In genomic region chr4:169243808-169244207, GRCh38 we compare ENCODE assay signal across 14 cellular contexts. TPM values are rescaled to one million over a fixed set of nuclear protein-coding genes. Genes with fewer than 3 reads are reported as not detected.
A peak's percentile ranks its signal among the peaks of the same experiment; 100 is the strongest.
DNase-seq lines count a peak whose midpoint lies in the region; ATAC-seq, FAIRE-seq and TF ChIP-seq lines count a peak whose summit lies in the region.
"Had no signal": no experiment of that assay in that cellular context is flagged by ENCODE, and none has a peak within 500 bp of the region (broad histone marks: within the 10 kb centered on the region; RNA-seq: fewer than 3 reads in every experiment).

No MANE protein-coding gene starts in this region.

- H4K20me1 ChIP-seq in mammary epithelial cell (ENCODE audit: insufficient read depth, low read length) (no peaks in the 10 kb centered on the region), keratinocyte (ENCODE audit: control insufficient read depth, extremely low read depth, insufficient read depth, low read length) (no peaks in the 10 kb centered on the region)

- H3K4me3 Mint-ChIP-seq in type B pancreatic cell: peak overlapping the region; percentile 19

- H3K27me3 ChIP-seq in mammary epithelial cell (ENCODE audit: insufficient read depth, low read length) (no peaks in the 10 kb centered on the region), keratinocyte (ENCODE audit: control insufficient read depth, extremely low read depth, insufficient read depth, low read length) (no peaks in the 10 kb centered on the region)
- H3K27me3 ChIP-seq: transverse colon had no signal

- no peaks in the 10 kb centered on the region for H3K9me3 Mint-ChIP-seq in type B pancreatic cell

- CTCF ChIA-PET in mammary epithelial cell (lab: Charles Lee; ENCODE audit: low non-redundant PET): no interaction called here

- peaks cover 21% of the 10 kb centered on the region for H3K4me1 ChIP-seq in mammary epithelial cell (ENCODE audit: insufficient read depth, low read length)
- H3K4me1 ChIP-seq in keratinocyte (ENCODE audit: control insufficient read depth, extremely low read depth, insufficient read depth, low read length): peaks cover 21% of the 10 kb centered on the region

- intact Hi-C loops in mammary epithelial cell (cut with micrococcal nuclease): no loop called here

- no peak overlapping the region for H2AFZ ChIP-seq in mammary epithelial cell (ENCODE audit: low read depth, low read length)
- no peak overlapping the region for H2AFZ ChIP-seq in keratinocyte (ENCODE audit: control insufficient read depth, low read length)

- no peak overlapping the region for H3K27ac Mint-ChIP-seq in type B pancreatic cell

- peak overlapping the region; percentile 56 for H3K27ac ChIP-seq in mammary epithelial cell (ENCODE audit: insufficient read depth, low read depth, low read length)
- peak overlapping the region; percentile 38 for H3K27ac ChIP-seq in keratinocyte (ENCODE audit: control insufficient read depth, insufficient read depth, low read length)
- H3K27ac ChIP-seq: transverse colon had no signal

- dilution Hi-C loops in mammary epithelial cell (cut with HindIII; ENCODE audit: low sequenced_read_pairs) (no loop called here), keratinocyte (cut with MboI; ENCODE audit: extremely low pct_ligation_motif_present, low sequenced_read_pairs) (no loop called here)

- H3K79me2 ChIP-seq in mammary epithelial cell (ENCODE audit: insufficient read depth, low read length) (peaks cover 96% of the 10 kb centered on the region), keratinocyte (ENCODE audit: control insufficient read depth, insufficient read depth, low read length) (peaks cover 92% of the 10 kb centered on the region)

- TF ChIP-seq CTCF in mammary epithelial cell (conservative IDR thresholded peaks at IDR 0.05 in 1 of 2, IDR thresholded peaks at IDR 0.05 in 1 of 2; ENCODE audit: extremely low read depth in 1 of 2, insufficient read depth in 1 of 2, low read depth in 1 of 2, low read length in 2 of 2) (no peak), keratinocyte (optimal IDR thresholded peaks at IDR 0.05 in 1 of 3, IDR thresholded peaks at IDR 0.05 in 1 of 3, conservative IDR thresholded peaks at IDR 0.05 in 1 of 3; ENCODE audit: extremely low read depth in 1 of 3, insufficient read depth in 2 of 3, low read length in 3 of 3) (no peak), type B pancreatic cell (conservative IDR thresholded peaks at IDR 0.05) (no peak)

- no peak overlapping the region for H3K9ac ChIP-seq in mammary epithelial cell (ENCODE audit: insufficient read depth, low read length)
- H3K9ac ChIP-seq in keratinocyte (ENCODE audit: control insufficient read depth, extremely low read depth, insufficient read depth, low read length): no peak overlapping the region

- H3K4me1 Mint-ChIP-seq in type B pancreatic cell (ENCODE audit: unreplicated experiment): peaks cover 52% of the 10 kb centered on the region

- H3K9me3 ChIP-seq in mammary epithelial cell (replicated peaks; ENCODE audit: insufficient read depth, low read length): no peaks in the 10 kb centered on the region
- H3K9me3 ChIP-seq in keratinocyte (ENCODE audit: control insufficient read depth, low read depth, low read length): no peaks in the 10 kb centered on the region
- H3K9me3 ChIP-seq: transverse colon had no signal

- peaks cover 13% of the 10 kb centered on the region for H3K36me3 Mint-ChIP-seq in type B pancreatic cell

- in situ Hi-C loops in mammary epithelial cell (cut with MboI; ENCODE audit: low sequenced_read_pairs in 2 of 2): no loop called here

- H3K9me1 ChIP-seq in keratinocyte (ENCODE audit: control insufficient read depth, extremely low read depth, insufficient read depth, low read length): no peaks in the 10 kb centered on the region

- H3K36me3 ChIP-seq in mammary epithelial cell (ENCODE audit: insufficient read depth, low read length) (peaks cover 3% of the 10 kb centered on the region), keratinocyte (ENCODE audit: control insufficient read depth in 2 of 2, extremely low read depth in 1 of 2, insufficient read depth in 2 of 2, low read length in 2 of 2) (peaks cover 0 to 3% of the 10 kb centered on the region in 2 experiments)
- H3K36me3 ChIP-seq: transverse colon had no signal

- no peak for ATAC-seq in HG03442 (IDR thresholded peaks at IDR 0.05; ENCODE audit: unreplicated experiment)

- H3K4me2 ChIP-seq in mammary epithelial cell (ENCODE audit: insufficient read depth, low read depth, low read length): peak overlapping the region; percentile 68
- H3K4me2 ChIP-seq in keratinocyte (ENCODE audit: control insufficient read depth, extremely low read depth, insufficient read depth, low read depth, low read length): peak overlapping the region; percentile 61

- peak; percentile 17 for DNase-seq in DMS53 (lab: John Stamatoyannopoulos, UW)
- no peak for DNase-seq in DMS53 treated with DMSO at 0.1 percent for 48 hours (lab: John Stamatoyannopoulos, UW; ENCODE audit: unreplicated experiment)
- DNase-seq in mammary epithelial cell: peak; percentile 68
- DNase-seq in keratinocyte (ENCODE audit: low read depth, low spot score): no peak
- no peak for DNase-seq in type B pancreatic cell (ENCODE audit: extremely low spot score, unreplicated experiment)
- no peak for DNase-seq in ureter (ENCODE audit: low spot score)
- no peak for DNase-seq in NCI-H1417 treated with DMSO at 0.1 percent for 48 hours (lab: John Stamatoyannopoulos, UW)
- DNase-seq: 8988T; activated CD4-positive, alpha-beta T cell treated with anti-CD3 and anti-CD28 coated beads for 1 hour; activated effector memory CD4-positive, alpha-beta T cell treated with anti-CD3 and anti-CD28 coated beads, Interleukin-2, amount 50 U/mL, for 16 hours; SHP77; transverse colon had no signal

- no peaks in the 10 kb centered on the region for H3K27me3 Mint-ChIP-seq in type B pancreatic cell

- no peak overlapping the region for H3K4me3 ChIP-seq in mammary epithelial cell (replicated peaks in 1 of 3; ENCODE audit: insufficient read depth in 1 of 3, low read depth in 2 of 3, low read length in 3 of 3)
- H3K4me3 ChIP-seq in keratinocyte (ENCODE audit: control insufficient read depth in 2 of 3, extremely low read depth in 1 of 3, insufficient read depth in 2 of 3, low read depth in 1 of 3, low read length in 3 of 3): peak overlapping the region in 1 of 3 experiments; percentile 31
- H3K4me3 ChIP-seq: transverse colon had no signal

- no TSS peak for BruUV-seq in mammary epithelial cell (replicated peaks; lab: Mats Ljungman, UMichigan)

- FAIRE-seq in keratinocyte (lab: Jason Lieb, UNC): peak; percentile 69

RNA-seq across cellular contexts. Expression of gene SH3RF1, which starts 26.9 kb away (rescaled TPM):
- total RNA-seq in mammary epithelial cell (10 to 100 TPM; 30.8 to 38.2 TPM), type B pancreatic cell (ENCODE audit: low replicate concordance) (18.8 and 21.6 TPM in 2 replicates), ureter (33.2 TPM)
- polyA plus RNA-seq in mammary epithelial cell (16.6 TPM), keratinocyte (4.6 to 16.8 TPM (median 9.5 TPM) in 3 replicates)
- polyA minus RNA-seq in mammary epithelial cell (79.5 TPM), keratinocyte (38.4 to 53.9 TPM (median 51.6 TPM) in 3 replicates)
- polyA plus RNA-seq in keratinocyte (2011; ENCODE audit: low read depth): 9.4 TPM
- polyA plus RNA-seq in keratinocyte (2011; cell fraction: cytosol; rRNA removed): 8.1 and 8.5 TPM in 2 replicates
- polyA plus RNA-seq in keratinocyte (2011; cell fraction: nucleus; rRNA removed): 13.6 and 13.7 TPM in 2 replicates
- polyA plus RNA-seq in keratinocyte (2012; ENCODE audit: low replicate concordance): 6.4 and 14.3 TPM in 2 replicates
- 13.0 TPM for polyA minus RNA-seq in keratinocyte (2011; cell fraction: cytosol; rRNA and poly(A)+ RNA removed)
- 28.0 and 48.9 TPM in 2 replicates for polyA minus RNA-seq in keratinocyte (2011; cell fraction: nucleus; rRNA and poly(A)+ RNA removed)
- total RNA-seq: G401 had no signal

Comparison
In these comparisons a context has a peak if more than half of its experiments do, and no peak if none do; other contexts are left out.
1. DNase-seq: peak in DMS53 (single experiment) and mammary epithelial cell (single experiment); none in DMS53 treated with DMSO at 0.1 percent for 48 hours (single experiment), keratinocyte (single experiment), type B pancreatic cell (single experiment), ureter (single experiment) and NCI-H1417 treated with DMSO at 0.1 percent for 48 hours (single experiment).